ENCODE assay signal across 24 cellular contexts in genomic region chr13:57825066-57825465, GRCh38.
"Had no signal": no experiment of that assay in that cellular context is flagged by ENCODE, and none has a peak within 500 bp of the region (broad histone marks: within the 10 kb centered on the region; RNA-seq: fewer than 3 reads in every experiment).

No MANE protein-coding gene starts in this region.

- H3K4me3 ChIP-seq: esophagus muscularis mucosa, gastroesophageal sphincter, heart left ventricle, hepatocyte, lung, right atrium auricular region, smooth muscle cell, suprapubic skin, transverse colon, upper lobe of right lung, uterus had no signal

- H3K9me3 ChIP-seq: esophagus muscularis mucosa, gastroesophageal sphincter, heart left ventricle, right atrium auricular region, transverse colon, upper lobe of right lung, uterus had no signal

- DNase-seq: effector CD8-positive, alpha-beta T cell; foreskin keratinocyte; heart left ventricle; kidney; natural killer cell; stimulated activated CD4-positive, alpha-beta T cell treated with anti-CD3 and anti-CD28 coated beads, Interleukin-12 subunit alpha, Interleukin-12 subunit beta, amount 100 ng/mL, for 4 hours; stimulated activated CD4-positive, alpha-beta T cell treated with anti-CD3 and anti-CD28 coated beads, Interleukin-1b, Interleukin-23, amount 100 ng/mL, for 48 hours; stimulated activated CD4-positive, alpha-beta T cell treated with anti-CD3 and anti-CD28 coated beads, Interleukin-4, amount 100 ng/mL, for 1 hour; stimulated activated CD8-positive, alpha-beta memory T cell treated with anti-CD3 and anti-CD28 coated beads, Interleukin-4, amount 100 ng/mL, for 48 hours; stimulated activated naive CD4-positive, alpha-beta T cell; stimulated activated naive CD8-positive, alpha-beta T cell treated with anti-CD3 and anti-CD28 coated beads, Interleukin-15, amount 100 ng/mL, for 72 hours; transverse colon; upper lobe of right lung; uterus had no signal

- H3K36me3 ChIP-seq: esophagus muscularis mucosa, gastroesophageal sphincter, heart left ventricle, right atrium auricular region, suprapubic skin, transverse colon, upper lobe of right lung, uterus had no signal

- H3K27me3 ChIP-seq: esophagus muscularis mucosa, foreskin keratinocyte, heart left ventricle, hepatocyte, right atrium auricular region, suprapubic skin, transverse colon, upper lobe of right lung, uterus had no signal

- ATAC-seq: foreskin keratinocyte; gastroesophageal sphincter; heart left ventricle; left lobe of liver; natural killer cell; sciatic nerve; stimulated activated naive CD8-positive, alpha-beta T cell treated with anti-CD3 and anti-CD28 coated beads, Interleukin-15, amount 100 ng/mL, for 72 hours; upper lobe of right lung had no signal

- H3K4me1 ChIP-seq: esophagus muscularis mucosa, foreskin keratinocyte, gastroesophageal sphincter, parathyroid adenoma, right atrium auricular region, suprapubic skin, transverse colon, upper lobe of right lung, uterus had no signal
